ENCODE assay signal across 35 cellular contexts in the genomic region with DNA sequence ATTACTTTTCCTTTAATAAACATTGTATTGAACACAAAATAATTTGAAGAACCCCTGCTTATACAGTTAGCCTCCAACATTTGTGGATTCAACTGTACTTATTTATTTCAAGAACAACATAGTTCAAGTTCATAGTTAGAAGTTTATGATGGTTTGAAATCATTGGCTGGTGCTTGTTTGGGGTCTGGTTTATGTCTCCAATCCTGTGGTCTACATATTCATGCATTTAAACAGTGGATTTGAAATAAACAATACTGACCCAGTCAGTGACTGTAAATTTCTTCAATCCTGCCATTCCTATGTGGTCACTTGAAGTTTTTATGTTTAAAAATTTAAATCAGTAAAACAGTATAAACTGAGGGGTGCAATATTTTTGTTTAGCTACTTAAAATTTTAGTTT.
"Had no signal": no experiment of that assay in that cellular context is flagged by ENCODE, and none has a peak within 500 bp of the region (broad histone marks: within the 10 kb centered on the region; RNA-seq: fewer than 3 reads in every experiment).

No MANE protein-coding gene starts in this region.

- H3K27me3 ChIP-seq: adrenal gland, ascending aorta, body of pancreas, brain microvascular endothelial cell, breast epithelium, cardiac muscle cell had no signal

- ATAC-seq: activated naive CD4-positive, alpha-beta T cell treated with anti-CD3 and anti-CD28 coated beads, Interleukin-2, amount 50 U/mL, for 72 hours; activated naive CD8-positive, alpha-beta T cell treated with anti-CD3 and anti-CD28 coated beads, Interleukin-2, amount 50 U/mL, for 24 hours; activated T-cell treated with anti-CD3 and anti-CD28 coated beads, Interleukin-2, amount 50 U/mL, for 4 hours; activated T-cell treated with anti-CD3 and anti-CD28 coated beads, Interleukin-2, amount 50 U/mL, for 72 hours; activated T-helper 17 cell treated with anti-CD3 and anti-CD28 coated beads, Interleukin-2, amount 50 U/mL, for 72 hours; body of pancreas had no signal

- H3K9me3 ChIP-seq: adrenal gland, ascending aorta, body of pancreas, breast epithelium had no signal

- H3K4me1 ChIP-seq: adrenal gland, ascending aorta, body of pancreas, breast epithelium had no signal

- FAIRE-seq: astrocyte, bronchial epithelial cell had no signal

- H3K27ac ChIP-seq: adrenal gland, ascending aorta, body of pancreas, brain microvascular endothelial cell, breast epithelium, cardiac muscle cell had no signal

- H3K36me3 ChIP-seq: adrenal gland, ascending aorta, brain microvascular endothelial cell, breast epithelium, cardiac muscle cell had no signal

- H3K4me3 ChIP-seq: adrenal gland, ascending aorta, body of pancreas, breast epithelium, cardiac muscle cell had no signal

- DNase-seq: activated effector memory CD4-positive, alpha-beta T cell treated with anti-CD3 and anti-CD28 coated beads, Interleukin-2, amount 50 U/mL, for 16 hours; activated effector memory CD4-positive, alpha-beta T cell treated with Interleukin-2 at 50 U/mL for 16 hours; activated gamma-delta T cell; activated gamma-delta T cell treated with Interleukin-2 at 50 U/mL for 16 hours; activated naive CD4-positive, alpha-beta T cell; activated naive CD4-positive, alpha-beta T cell treated with anti-CD3 and anti-CD28 coated beads for 36 hours; activated naive CD4-positive, alpha-beta T cell treated with anti-CD3 and anti-CD28 coated beads, Interleukin-2, amount 10 ng/mL, durations not matched to agents 7 days and 5 days; activated naive CD4-positive, alpha-beta T cell treated with anti-CD3 and anti-CD28 coated beads, Interleukin-2, amount 50 U/mL, for 16 hours; activated naive CD4-positive, alpha-beta T cell treated with Interleukin-2 at 50 U/mL for 16 hours; activated naive CD8-positive, alpha-beta T cell treated with anti-CD3 and anti-CD28 coated beads for 36 hours; activated naive CD8-positive, alpha-beta T cell treated with anti-CD3 and anti-CD28 coated beads, Interleukin-2, amount 10 ng/mL, durations not matched to agents 7 days and 5 days; activated naive CD8-positive, alpha-beta T cell treated with anti-CD3 and anti-CD28 coated beads, Interleukin-2, amount 50 U/mL, for 24 hours; activated T-cell treated with anti-CD3 and anti-CD28 coated beads for 4 hours; activated T-cell treated with anti-CD3 and anti-CD28 coated beads, Interleukin-2, amount 50 U/mL, for 1 hour; activated T-cell treated with anti-CD3 and anti-CD28 coated beads, Interleukin-2, amount 50 U/mL, for 24 hours; activated T-cell treated with anti-CD3 and anti-CD28 coated beads, Interleukin-2, amount 50 U/mL, for 4 hours; activated T-cell treated with anti-CD3 and anti-CD28 coated beads, Interleukin-2, amount 50 U/mL, for 48 hours; activated T-cell treated with anti-CD3 and anti-CD28 coated beads, Interleukin-2, amount 50 U/mL, for 72 hours; adrenal gland; amniotic stem cell; amygdala; anterior cingulate cortex; aorta; body of pancreas; brain microvascular endothelial cell; caudate nucleus; central memory CD4-positive, alpha-beta T cell; cerebellar nuclear complex had no signal
